In genomic region chr4:113548303-113548702, GRCh38 we compare ENCODE assay signal across 12 cellular contexts.
DNase-seq lines count a peak whose midpoint lies in the region; ATAC-seq and TF ChIP-seq lines count a peak whose summit lies in the region.
"Had no signal": no experiment of that assay in that cellular context is flagged by ENCODE, and none has a peak within 500 bp of the region (broad histone marks: within the 10 kb centered on the region; RNA-seq: fewer than 3 reads in every experiment).

No MANE protein-coding gene starts in this region.

- TF ChIP-seq CTCF in natural killer cell (IDR thresholded peaks at IDR 0.05) (no peak), lower lobe of right lung (IDR thresholded peaks at IDR 0.05) (no peak), uterus (IDR thresholded peaks at IDR 0.05) (no peak)

- no peak for ATAC-seq in natural killer cell treated with Interleukin-12 subunit alpha and Interleukin-12 subunit beta and Interleukin-15 and Interleukin-18, amount 100 ng/mL, for 72 hours
- ATAC-seq in natural killer cell (no peak), lower lobe of right lung (no peak), GM21515 (IDR thresholded peaks at IDR 0.05; ENCODE audit: unreplicated experiment) (no peak), HG03520 (IDR thresholded peaks at IDR 0.05; ENCODE audit: unreplicated experiment) (no peak)
- ATAC-seq in activated naive CD8-positive, alpha-beta T cell treated with anti-CD3 and anti-CD28 coated beads, Interleukin-2, amount 50 U/mL, for 24 hours, result no peak

- H3K27ac ChIP-seq in lower lobe of right lung (peak overlapping the region; percentile 5), uterus (peak overlapping the region; percentile 25 to 55)
- H3K27ac ChIP-seq: RWPE1, WERI-Rb-1 had no signal

- no peaks in the 10 kb centered on the region for H3K27me3 Mint-ChIP-seq in natural killer cell treated with Interleukin-12 subunit alpha and Interleukin-12 subunit beta and Interleukin-15 and Interleukin-18, amount 100 ng/mL, for 72 hours
- H3K27me3 Mint-ChIP-seq in natural killer cell (ENCODE audit: low read depth in 2 of 2), result no peaks in the 10 kb centered on the region
- H3K27me3 Mint-ChIP-seq in activated naive CD8-positive, alpha-beta T cell treated with anti-CD3 and anti-CD28 coated beads, Interleukin-2, amount 50 U/mL, for 24 hours, result no peaks in the 10 kb centered on the region

- peak overlapping the region; percentile 14 to 23 for H3K27ac Mint-ChIP-seq in natural killer cell treated with Interleukin-12 subunit alpha and Interleukin-12 subunit beta and Interleukin-15 and Interleukin-18, amount 100 ng/mL, for 72 hours
- peak overlapping the region in 1 of 2 donors; percentile 72 for H3K27ac Mint-ChIP-seq in natural killer cell
- H3K27ac Mint-ChIP-seq in activated naive CD8-positive, alpha-beta T cell treated with anti-CD3 and anti-CD28 coated beads, Interleukin-2, amount 50 U/mL, for 24 hours, result peak overlapping the region; percentile 86

- intact Hi-C loops in natural killer cell (cut with micrococcal nuclease) (loop anchor here (5.0 kb wide), 1 partner anchor 191 kb away; no protein-coding TSS in a partner anchor), lower lobe of right lung (cut with DNase I) (loop anchor here (5.0 kb wide), 1 partner anchor 214 kb away; the partner anchor contains the start of gene CAMK2D), uterus (cut with DNase I; ENCODE audit: low total_unique reads) (loop anchor here (10.0 kb wide), 1 partner anchor 216 kb away; the partner anchor contains the start of gene CAMK2D)

- H3K4me1 ChIP-seq in lower lobe of right lung (peaks cover 15% of the 10 kb centered on the region), uterus (no peaks in the 10 kb centered on the region)

- TF ChIP-seq POLR2A in uterus (IDR thresholded peaks at IDR 0.05), result no peak

- H3K9me3 Mint-ChIP-seq in natural killer cell treated with Interleukin-12 subunit alpha and Interleukin-12 subunit beta and Interleukin-15 and Interleukin-18, amount 100 ng/mL, for 72 hours, result no peaks in the 10 kb centered on the region
- H3K9me3 Mint-ChIP-seq in natural killer cell, result no peaks in the 10 kb centered on the region
- no peaks in the 10 kb centered on the region for H3K9me3 Mint-ChIP-seq in activated naive CD8-positive, alpha-beta T cell treated with anti-CD3 and anti-CD28 coated beads, Interleukin-2, amount 50 U/mL, for 24 hours

- no peak overlapping the region for H3K4me3 Mint-ChIP-seq in natural killer cell treated with Interleukin-12 subunit alpha and Interleukin-12 subunit beta and Interleukin-15 and Interleukin-18, amount 100 ng/mL, for 72 hours
- H3K4me3 Mint-ChIP-seq in natural killer cell, result no peak overlapping the region
- no peak overlapping the region for H3K4me3 Mint-ChIP-seq in activated naive CD8-positive, alpha-beta T cell treated with anti-CD3 and anti-CD28 coated beads, Interleukin-2, amount 50 U/mL, for 24 hours

- H3K4me3 ChIP-seq in lower lobe of right lung (no peak overlapping the region), uterus (no peak overlapping the region)

- no peak for DNase-seq in natural killer cell treated with Interleukin-12 subunit alpha and Interleukin-12 subunit beta and Interleukin-15 and Interleukin-18, amount 100 ng/mL, for 72 hours (ENCODE audit: low spot score)
- no peak for DNase-seq in natural killer cell
- DNase-seq in activated naive CD8-positive, alpha-beta T cell treated with anti-CD3 and anti-CD28 coated beads, Interleukin-2, amount 50 U/mL, for 24 hours, result no peak
- DNase-seq in lower lobe of right lung, result no peak
- no peak for DNase-seq in uterus
- DNase-seq in HT-29 (ENCODE audit: low spot score), result no peak
- DNase-seq: activated gamma-delta T cell, WERI-Rb-1 had no signal

- H3K27me3 ChIP-seq in lower lobe of right lung (ENCODE audit: low read depth) (no peaks in the 10 kb centered on the region), uterus (no peaks in the 10 kb centered on the region)
- H3K27me3 ChIP-seq: dorsolateral prefrontal cortex had no signal

- H3K36me3 ChIP-seq in lower lobe of right lung (peaks cover 8% of the 10 kb centered on the region), uterus (no peaks in the 10 kb centered on the region)
- H3K36me3 ChIP-seq: WERI-Rb-1 had no signal

- H3K4me1 Mint-ChIP-seq in natural killer cell treated with Interleukin-12 subunit alpha and Interleukin-12 subunit beta and Interleukin-15 and Interleukin-18, amount 100 ng/mL, for 72 hours (ENCODE audit: low read depth in 2 of 2), result peaks cover 14 to 15% of the 10 kb centered on the region in 2 donors
- H3K4me1 Mint-ChIP-seq in natural killer cell, result peaks cover 11% of the 10 kb centered on the region in 2 donors
- peaks cover 27% of the 10 kb centered on the region for H3K4me1 Mint-ChIP-seq in activated naive CD8-positive, alpha-beta T cell treated with anti-CD3 and anti-CD28 coated beads, Interleukin-2, amount 50 U/mL, for 24 hours

- H3K36me3 Mint-ChIP-seq in natural killer cell treated with Interleukin-12 subunit alpha and Interleukin-12 subunit beta and Interleukin-15 and Interleukin-18, amount 100 ng/mL, for 72 hours, result no peaks in the 10 kb centered on the region
- H3K36me3 Mint-ChIP-seq in natural killer cell, result no peaks in the 10 kb centered on the region
- H3K36me3 Mint-ChIP-seq in activated naive CD8-positive, alpha-beta T cell treated with anti-CD3 and anti-CD28 coated beads, Interleukin-2, amount 50 U/mL, for 24 hours (ENCODE audit: low read depth), result peaks cover 31% of the 10 kb centered on the region

- no peaks in the 10 kb centered on the region for H3K9me3 ChIP-seq in lower lobe of right lung
- H3K9me3 ChIP-seq in uterus, result no peaks in the 10 kb centered on the region
